ENCODE assay signal across 8 cellular contexts in genomic region chr19:11849264-11849615, GRCh38. TPM values are rescaled to one million over a fixed set of nuclear protein-coding genes. Genes with fewer than 3 reads are reported as not detected.
DNase-seq lines count a peak whose midpoint lies in the region; ATAC-seq and TF ChIP-seq lines count a peak whose summit lies in the region.

No MANE protein-coding gene starts in this region.

- no peaks in the 10 kb centered on the region for H3K27me3 ChIP-seq in sigmoid colon

- 10 to 15% methylated on average over 8 of the region's 8 CpGs for WGBS in sigmoid colon, 2 donors

- peaks cover 56% of the 10 kb centered on the region for H3K9me3 Mint-ChIP-seq in T-helper 1 cell treated with Interleukin-12 subunit alpha and Interleukin-12 subunit beta and Interleukin-4 antibody, amounts not matched to agents 30 μg/mL and 1 μg/mL, for 36 hours

- H3K4me3 Mint-ChIP-seq in T-helper 1 cell treated with Interleukin-12 subunit alpha and Interleukin-12 subunit beta and Interleukin-4 antibody, amounts not matched to agents 30 μg/mL and 1 μg/mL, for 36 hours: peak overlapping the region; percentile 81

- intact Hi-C loops in sigmoid colon (cut with DNase I): no loop called here

- peak; percentile 19 for ATAC-seq in GM21723 (IDR thresholded peaks at IDR 0.05; ENCODE audit: unreplicated experiment)
- ATAC-seq in GM18502 (IDR thresholded peaks at IDR 0.05; ENCODE audit: poor library complexity, unreplicated experiment): no peak
- ATAC-seq in HG03135 (IDR thresholded peaks at IDR 0.05; ENCODE audit: unreplicated experiment): no peak

- peaks cover 26% of the 10 kb centered on the region for H3K36me3 Mint-ChIP-seq in T-helper 1 cell treated with Interleukin-12 subunit alpha and Interleukin-12 subunit beta and Interleukin-4 antibody, amounts not matched to agents 30 μg/mL and 1 μg/mL, for 36 hours (ENCODE audit: low read depth)

- no peak for TF ChIP-seq EP300 in sigmoid colon (IDR thresholded peaks at IDR 0.05)

- peaks cover 0 to 23% (median 11%) of the 10 kb centered on the region in 4 donors for H3K4me1 ChIP-seq in sigmoid colon

- H3K27ac ChIP-seq in sigmoid colon: peak overlapping the region; percentile 52 to 81 (median 68)

- DNase-seq in AG09309 (ENCODE audit: low read depth) (no peak), germinal center (ENCODE audit: low spot score) (peak; percentile 60), sigmoid colon (no peak), DMS 273 treated with DMSO at 0.1 percent for 48 hours (lab: John Stamatoyannopoulos, UW) (no peak)

- no peak for TF ChIP-seq CTCF in AG09309 (IDR thresholded peaks at IDR 0.05; ENCODE audit: control insufficient read depth, insufficient read depth, low read depth, low read length, missing control alignments)
- TF ChIP-seq CTCF in sigmoid colon (IDR thresholded peaks at IDR 0.05): no peak

- peaks cover 12% of the 10 kb centered on the region for H3K4me1 Mint-ChIP-seq in T-helper 1 cell treated with Interleukin-12 subunit alpha and Interleukin-12 subunit beta and Interleukin-4 antibody, amounts not matched to agents 30 μg/mL and 1 μg/mL, for 36 hours (ENCODE audit: low read depth)

- no peaks in the 10 kb centered on the region for H3K9me3 ChIP-seq in sigmoid colon

- H3K36me3 ChIP-seq in sigmoid colon: no peaks in the 10 kb centered on the region

- H3K27ac Mint-ChIP-seq in T-helper 1 cell treated with Interleukin-12 subunit alpha and Interleukin-12 subunit beta and Interleukin-4 antibody, amounts not matched to agents 30 μg/mL and 1 μg/mL, for 36 hours: peak overlapping the region; percentile 70

- TF ChIP-seq POLR2A in sigmoid colon (IDR thresholded peaks at IDR 0.05): no peak

- no peaks in the 10 kb centered on the region for H3K27me3 Mint-ChIP-seq in T-helper 1 cell treated with Interleukin-12 subunit alpha and Interleukin-12 subunit beta and Interleukin-4 antibody, amounts not matched to agents 30 μg/mL and 1 μg/mL, for 36 hours (ENCODE audit: low read depth)

- H3K4me3 ChIP-seq in AG09309 (ENCODE audit: control insufficient read depth, low read depth, low read length) (peak overlapping the region; percentile 90), sigmoid colon (peak overlapping the region; percentile 51 to 68 (median 56))

RNA-seq across cellular contexts. Expression of gene ZNF439, which starts 0.7 kb away (rescaled TPM):
- 1 to 10 TPM; 4.8 to 8.6 (median 6.5) TPM for total RNA-seq in sigmoid colon
- polyA plus RNA-seq in sigmoid colon: 1 to 10 TPM; 2.4 to 5.9 (median 3.9) TPM

RNA-seq across cellular contexts. Expression of gene ZNF440, which starts 35.2 kb away (rescaled TPM):
- 10 to 100 TPM in 2 of 4 donors, 1 to 10 TPM in 2; 5.6 to 15.0 (median 9.6) TPM for total RNA-seq in sigmoid colon
- polyA plus RNA-seq in sigmoid colon: 10 to 100 TPM in 1 of 3 donors, 1 to 10 TPM in 2; 7.4 to 13.8 (median 9.0) TPM

RNA-seq across cellular contexts. Expression of gene ZNF69, which starts 38.3 kb away (rescaled TPM):
- total RNA-seq in sigmoid colon: 10 to 100 TPM in 3 of 4 donors, 1 to 10 TPM in 1; 9.2 to 23.2 (median 18.3) TPM
- polyA plus RNA-seq in sigmoid colon: 1 to 10 TPM; 7.6 to 9.6 (median 7.8) TPM

RNA-seq across cellular contexts. Expression of gene ZNF491, which starts 50.9 kb away (rescaled TPM):
- 1 to 10 TPM; 3.6 to 6.1 (median 5.1) TPM for total RNA-seq in sigmoid colon
- 1 to 10 TPM in 1 of 3 donors, under 1 TPM in 2; 0.46 to 1.0 (median 0.60) TPM for polyA plus RNA-seq in sigmoid colon
